Comparison of ENCODE assay signal across 1 cellular context in genomic region chr10:35336084-35336831, GRCh38.
TF ChIP-seq lines count a peak whose summit lies in the region.

Gene CCNY (plus strand): TSS chr10:35336509. CDS start chr10:35337054, 545 bp downstream.

TF ChIP-seq in HEK293, 187 proteins besides CTCF, POLR2A, EP300 and RAD21 (continued from another document and continues in another):
- TF ChIP-seq PRDM4 (tag by site-specific recombination; IDR thresholded peaks at IDR 0.05): no peak
- no peak for TF ChIP-seq ZNF174 (tag by site-specific recombination; IDR thresholded peaks at IDR 0.05)
- TF ChIP-seq ZNF169 (tag by site-specific recombination; IDR thresholded peaks at IDR 0.05): no peak
- TF ChIP-seq KLF16 (tag by site-specific recombination; IDR thresholded peaks at IDR 0.05): no peak; the same call in 1 of the 2 replicates
- no peak for TF ChIP-seq GFI1B (tag by site-specific recombination; IDR thresholded peaks at IDR 0.05)
- TF ChIP-seq ELK4 (IDR thresholded peaks at IDR 0.05; ENCODE audit: borderline replicate concordance, low read depth, low read length): no peak
- no peak; the same call in 1 of the 2 replicates for TF ChIP-seq ZNF202 (tag by site-specific recombination; IDR thresholded peaks at IDR 0.05; ENCODE audit: borderline replicate concordance)
- no peak for TF ChIP-seq ZNF221 (tag by site-specific recombination; IDR thresholded peaks at IDR 0.05; ENCODE audit: borderline replicate concordance)
- TF ChIP-seq ZNF18 (tag by site-specific recombination; IDR thresholded peaks at IDR 0.05): no peak
- TF ChIP-seq ZNF138 (tag by site-specific recombination; IDR thresholded peaks at IDR 0.05; ENCODE audit: borderline replicate concordance): no peak
- no peak for TF ChIP-seq ZNF837 (tag by site-specific recombination; IDR thresholded peaks at IDR 0.05)
- peak; percentile 94 for TF ChIP-seq ZNF76 (tag by site-specific recombination; IDR thresholded peaks at IDR 0.05; ENCODE audit: borderline replicate concordance, low read depth)
- TF ChIP-seq, protein P1, sequence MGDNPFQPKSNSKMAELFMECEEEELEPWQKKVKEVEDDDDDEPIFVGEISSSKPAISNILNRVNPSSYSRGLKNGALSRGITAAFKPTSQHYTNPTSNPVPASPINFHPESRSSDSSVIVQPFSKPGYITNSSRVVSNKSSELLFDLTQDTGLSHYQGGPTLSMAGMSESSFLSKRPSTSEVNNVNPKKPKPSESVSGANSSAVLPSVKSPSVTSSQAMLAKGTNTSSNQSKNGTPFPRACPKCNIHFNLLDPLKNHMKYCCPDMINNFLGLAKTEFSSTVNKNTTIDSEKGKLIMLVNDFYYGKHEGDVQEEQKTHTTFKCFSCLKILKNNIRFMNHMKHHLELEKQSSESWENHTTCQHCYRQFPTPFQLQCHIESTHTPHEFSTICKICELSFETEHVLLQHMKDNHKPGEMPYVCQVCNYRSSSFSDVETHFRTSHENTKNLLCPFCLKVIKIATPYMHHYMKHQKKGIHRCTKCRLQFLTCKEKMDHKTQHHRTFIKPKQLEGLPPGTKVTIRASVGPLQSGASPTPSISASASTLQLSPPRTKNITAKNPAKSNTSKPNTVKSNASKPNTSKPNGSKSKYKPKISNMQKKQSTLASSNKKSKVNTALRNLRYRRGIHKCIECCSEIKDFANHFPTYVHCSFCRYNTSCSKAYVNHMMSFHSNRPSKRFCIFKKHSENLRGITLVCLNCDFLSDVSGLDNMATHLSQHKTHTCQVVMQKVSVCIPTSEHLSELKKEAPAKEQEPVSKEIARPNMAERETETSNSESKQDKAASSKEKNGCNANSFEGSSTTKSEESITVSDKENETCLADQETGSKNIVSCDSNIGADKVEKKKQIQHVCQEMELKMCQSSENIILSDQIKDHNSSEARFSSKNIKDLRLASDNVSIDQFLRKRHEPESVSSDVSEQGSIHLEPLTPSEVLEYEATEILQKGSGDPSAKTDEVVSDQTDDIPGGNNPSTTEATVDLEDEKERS (tag by site-specific recombination; IDR thresholded peaks at IDR 0.05): 0 out of 2 replicates have a peak, but pooled peaks have one; percentile 5
- TF ChIP-seq ZXDB (tag by site-specific recombination; IDR thresholded peaks at IDR 0.05): peak; percentile 54; the same call in 1 of the 2 replicates
- TF ChIP-seq ZNF112 (tag by site-specific recombination; IDR thresholded peaks at IDR 0.05): no peak
- no peak for TF ChIP-seq HOXD13 (CRISPR knock-in tag; IDR thresholded peaks at IDR 0.05; ENCODE audit: borderline replicate concordance)
- TF ChIP-seq ZBTB1 (tag by site-specific recombination; IDR thresholded peaks at IDR 0.05): 0 out of 2 replicates have a peak, but pooled peaks have one; percentile 1
- no peak for TF ChIP-seq PRDM1 (tag by site-specific recombination; IDR thresholded peaks at IDR 0.05)
- TF ChIP-seq ZNF214 (tag by site-specific recombination; IDR thresholded peaks at IDR 0.05; ENCODE audit: borderline replicate concordance): no peak
- TF ChIP-seq ZNF670 (tag by site-specific recombination; IDR thresholded peaks at IDR 0.05; ENCODE audit: low read depth): no peak
- TF ChIP-seq SCRT1 (tag by site-specific recombination; IDR thresholded peaks at IDR 0.05; ENCODE audit: borderline replicate concordance): no peak
- no peak for TF ChIP-seq ZNF510 (tag by site-specific recombination; IDR thresholded peaks at IDR 0.05; ENCODE audit: insufficient replicate concordance)
- no peak; the same call in 1 of the 2 replicates for TF ChIP-seq ZNF501 (tag by site-specific recombination; IDR thresholded peaks at IDR 0.05)
- TF ChIP-seq ZBTB8A (tag by site-specific recombination; IDR thresholded peaks at IDR 0.05): no peak; the same call in 1 of the 2 replicates
- no peak for TF ChIP-seq ZNF211 (tag by site-specific recombination; IDR thresholded peaks at IDR 0.05; ENCODE audit: low read depth)
- no peak for TF ChIP-seq ZNF274 (IDR thresholded peaks at IDR 0.05; ENCODE audit: low read length)
- TF ChIP-seq ZNF274 (tag by site-specific recombination; IDR thresholded peaks at IDR 0.05; ENCODE audit: borderline replicate concordance): no peak
- TF ChIP-seq ZNF324 (tag by site-specific recombination; IDR thresholded peaks at IDR 0.05): no peak
- TF ChIP-seq ZNF561 (tag by site-specific recombination; IDR thresholded peaks at IDR 0.05; ENCODE audit: borderline replicate concordance): peak; percentile 97
- TF ChIP-seq ZNF544 (tag by site-specific recombination; IDR thresholded peaks at IDR 0.05): no peak
- TF ChIP-seq, protein P2, sequence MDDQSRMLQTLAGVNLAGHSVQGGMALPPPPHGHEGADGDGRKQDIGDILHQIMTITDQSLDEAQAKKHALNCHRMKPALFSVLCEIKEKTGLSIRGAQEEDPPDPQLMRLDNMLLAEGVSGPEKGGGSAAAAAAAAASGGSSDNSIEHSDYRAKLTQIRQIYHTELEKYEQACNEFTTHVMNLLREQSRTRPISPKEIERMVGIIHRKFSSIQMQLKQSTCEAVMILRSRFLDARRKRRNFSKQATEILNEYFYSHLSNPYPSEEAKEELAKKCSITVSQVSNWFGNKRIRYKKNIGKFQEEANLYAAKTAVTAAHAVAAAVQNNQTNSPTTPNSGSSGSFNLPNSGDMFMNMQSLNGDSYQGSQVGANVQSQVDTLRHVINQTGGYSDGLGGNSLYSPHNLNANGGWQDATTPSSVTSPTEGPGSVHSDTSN (CRISPR knock-in tag; IDR thresholded peaks at IDR 0.05): no peak
- TF ChIP-seq ZNF521 (tag by site-specific recombination; IDR thresholded peaks at IDR 0.05): no peak
- TF ChIP-seq ZNF707 (tag by site-specific recombination; IDR thresholded peaks at IDR 0.05): no peak
- TF ChIP-seq REPIN1 (tag by site-specific recombination; IDR thresholded peaks at IDR 0.05; ENCODE audit: low read depth): no peak
- no peak for TF ChIP-seq HIC1 (tag by site-specific recombination; IDR thresholded peaks at IDR 0.05)
- TF ChIP-seq ZNF121 (tag by site-specific recombination; IDR thresholded peaks at IDR 0.05): no peak
- no peak for TF ChIP-seq ZNF248 (tag by site-specific recombination; IDR thresholded peaks at IDR 0.05)
- TF ChIP-seq, protein P3, sequence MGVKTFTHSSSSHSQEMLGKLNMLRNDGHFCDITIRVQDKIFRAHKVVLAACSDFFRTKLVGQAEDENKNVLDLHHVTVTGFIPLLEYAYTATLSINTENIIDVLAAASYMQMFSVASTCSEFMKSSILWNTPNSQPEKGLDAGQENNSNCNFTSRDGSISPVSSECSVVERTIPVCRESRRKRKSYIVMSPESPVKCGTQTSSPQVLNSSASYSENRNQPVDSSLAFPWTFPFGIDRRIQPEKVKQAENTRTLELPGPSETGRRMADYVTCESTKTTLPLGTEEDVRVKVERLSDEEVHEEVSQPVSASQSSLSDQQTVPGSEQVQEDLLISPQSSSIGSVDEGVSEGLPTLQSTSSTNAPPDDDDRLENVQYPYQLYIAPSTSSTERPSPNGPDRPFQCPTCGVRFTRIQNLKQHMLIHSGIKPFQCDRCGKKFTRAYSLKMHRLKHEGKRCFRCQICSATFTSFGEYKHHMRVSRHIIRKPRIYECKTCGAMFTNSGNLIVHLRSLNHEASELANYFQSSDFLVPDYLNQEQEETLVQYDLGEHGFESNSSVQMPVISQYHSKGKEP (tag by site-specific recombination; IDR thresholded peaks at IDR 0.05): no peak
- no peak for TF ChIP-seq ZNF549 (tag by site-specific recombination; IDR thresholded peaks at IDR 0.05)
- TF ChIP-seq ZNF239 (tag by site-specific recombination; IDR thresholded peaks at IDR 0.05): no peak
- TF ChIP-seq ZNF529 (tag by site-specific recombination; IDR thresholded peaks at IDR 0.05; ENCODE audit: insufficient replicate concordance): no peak
- no peak for TF ChIP-seq ZNF350 (tag by site-specific recombination; IDR thresholded peaks at IDR 0.05)
- TF ChIP-seq ZNF423 (tag by site-specific recombination; IDR thresholded peaks at IDR 0.05): no peak
- no peak for TF ChIP-seq ZBTB10 (tag by site-specific recombination; IDR thresholded peaks at IDR 0.05)
- peak; percentile 58; the same call in 1 of the 2 replicates for TF ChIP-seq GLIS1 (tag by site-specific recombination; IDR thresholded peaks at IDR 0.05)
- no peak for TF ChIP-seq BCL11B (tag by site-specific recombination; IDR thresholded peaks at IDR 0.05; ENCODE audit: low read depth)
- TF ChIP-seq ZSCAN30 (tag by site-specific recombination; IDR thresholded peaks at IDR 0.05): 0 out of 2 replicates have a peak, but pooled peaks have one; percentile 11
- TF ChIP-seq ZNF596 (tag by site-specific recombination; IDR thresholded peaks at IDR 0.05): no peak
- TF ChIP-seq ZNF701 (tag by site-specific recombination; IDR thresholded peaks at IDR 0.05): no peak
